In the genomic region with DNA sequence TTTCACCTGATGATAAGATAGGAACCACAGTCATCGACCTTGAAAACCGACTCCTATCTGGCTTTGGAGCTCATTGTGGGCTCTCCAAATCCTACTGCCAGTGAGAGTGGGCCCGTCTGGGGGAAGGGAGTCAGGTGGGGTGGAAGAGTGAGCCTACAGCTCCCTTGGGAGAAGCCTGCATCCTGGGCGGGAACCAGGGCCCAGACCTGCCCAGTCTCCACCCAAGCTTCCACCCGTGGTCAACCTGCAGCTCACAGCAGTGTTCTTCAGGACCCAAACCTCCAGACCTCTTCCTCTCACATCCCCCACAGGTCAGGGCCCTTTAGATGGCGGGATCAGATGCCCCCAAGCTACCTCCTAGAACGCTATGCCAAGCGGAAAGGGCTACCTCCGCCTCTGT, we compare ENCODE assay signal across 16 cellular contexts. TPM values are rescaled to one million over a fixed set of nuclear protein-coding genes. Genes with fewer than 3 reads are reported as not detected.
DNase-seq lines count a peak whose midpoint lies in the region; ATAC-seq and TF ChIP-seq lines count a peak whose summit lies in the region.
"Had no signal": no experiment of that assay in that cellular context is flagged by ENCODE, and none has a peak within 500 bp of the region (broad histone marks: within the 10 kb centered on the region; RNA-seq: fewer than 3 reads in every experiment).

No MANE protein-coding gene starts in this region.

- H3K9me3 ChIP-seq in HEK293 (ENCODE audit: control insufficient read depth, insufficient read depth, low read depth, low read length) (no peaks in the 10 kb centered on the region), endodermal cell (ENCODE audit: control insufficient read depth, low read length) (no peaks in the 10 kb centered on the region)
- H3K9me3 ChIP-seq: HAP-1 had no signal

- POLR2A ChIA-PET in HEK293 (lab: Yijun Ruan, JAX), result interaction anchor here (0.5 kb wide), 1 partner anchor 391 kb away, joined by 5 read pairs; no protein-coding TSS in a partner anchor

- WGBS in endodermal cell (ENCODE audit: insufficient coverage in 1 of 2, insufficient read length in 1 of 2), 2 experiments, result 92 to 96% methylated on average over 4 to 9 of the region's 9 CpGs

- H3K36me3 ChIP-seq in HEK293 (ENCODE audit: control insufficient read depth in 2 of 2, insufficient read depth in 1 of 2, low read length in 2 of 2), result peaks cover 0 to 24% of the 10 kb centered on the region in 2 experiments; a peak in 2 of 3 replicates
- H3K36me3 ChIP-seq in endodermal cell (ENCODE audit: control insufficient read depth, insufficient read depth, low read length), result peaks cover 18% of the 10 kb centered on the region
- H3K36me3 ChIP-seq: HAP-1 had no signal

- H3K9me3 Mint-ChIP-seq in activated naive CD4-positive, alpha-beta T cell treated with anti-CD3 and anti-CD28 coated beads, Interleukin-2, amount 50 U/mL, for 72 hours, result no peaks in the 10 kb centered on the region
- no peaks in the 10 kb centered on the region for H3K9me3 Mint-ChIP-seq in activated naive CD4-positive, alpha-beta T cell treated with anti-CD3 and anti-CD28 coated beads, Interleukin-2, amount 10 ng/mL, durations not matched to agents 7 days and 5 days
- no peaks in the 10 kb centered on the region for H3K9me3 Mint-ChIP-seq in endodermal cell
- H3K9me3 Mint-ChIP-seq: HFFc6 had no signal

- H3K9ac ChIP-seq in endodermal cell (ENCODE audit: extremely low read depth, low read length, poor library complexity, severe bottlenecking), result no peak overlapping the region

- no peaks in the 10 kb centered on the region for H3K27me3 Mint-ChIP-seq in activated naive CD4-positive, alpha-beta T cell treated with anti-CD3 and anti-CD28 coated beads, Interleukin-2, amount 10 ng/mL, durations not matched to agents 7 days and 5 days
- H3K27me3 Mint-ChIP-seq in endodermal cell (ENCODE audit: insufficient read depth), result no peaks in the 10 kb centered on the region
- H3K27me3 Mint-ChIP-seq: CD4-positive, alpha-beta memory T cell had no signal

- no peaks in the 10 kb centered on the region for H3K4me1 Mint-ChIP-seq in activated naive CD4-positive, alpha-beta T cell treated with anti-CD3 and anti-CD28 coated beads, Interleukin-2, amount 10 ng/mL, durations not matched to agents 7 days and 5 days
- peaks cover 7% of the 10 kb centered on the region for H3K4me1 Mint-ChIP-seq in endodermal cell

- CTCF ChIA-PET in activated naive CD4-positive, alpha-beta T cell treated with anti-CD3 and anti-CD28 coated beads, Interleukin-2, amount 10 ng/mL, durations not matched to agents 7 days and 5 days (lab: Charles Lee), result no interaction called here
- CTCF ChIA-PET in HEK293 (lab: Yijun Ruan, JAX), result interaction anchor here (1.1 kb wide), 1 partner anchor 413 kb away, joined by 3 read pairs; no protein-coding TSS in a partner anchor

- no peak overlapping the region for H3K27ac ChIP-seq in HEK293 (ENCODE audit: extremely low read depth, low read depth, low read length)
- H3K27ac ChIP-seq in endodermal cell (ENCODE audit: low read depth, low read length), result no peak overlapping the region
- H3K27ac ChIP-seq: C4-2B had no signal

- H3K4me1 ChIP-seq in HEK293 (ENCODE audit: control insufficient read depth, insufficient read depth, low read length) (no peaks in the 10 kb centered on the region), endodermal cell (ENCODE audit: control insufficient read depth, insufficient read depth, low read length) (no peaks in the 10 kb centered on the region)
- H3K4me1 ChIP-seq: HAP-1 had no signal

- TF ChIP-seq CTCF in HEK293 (tag by site-specific recombination; IDR thresholded peaks at IDR 0.05) (no peak), endodermal cell (conservative IDR thresholded peaks at IDR 0.05) (no peak)

- DNase-seq in activated naive CD4-positive, alpha-beta T cell treated with anti-CD3 and anti-CD28 coated beads, Interleukin-2, amount 50 U/mL, for 72 hours (ENCODE audit: low spot score in 2 of 2), result no peak
- DNase-seq in activated naive CD4-positive, alpha-beta T cell treated with anti-CD3 and anti-CD28 coated beads, Interleukin-2, amount 10 ng/mL, durations not matched to agents 7 days and 5 days, result no peak
- DNase-seq in endodermal cell (peak; percentile 31), OCI-M2 (lab: John Stamatoyannopoulos, UW; ENCODE audit: unreplicated experiment) (no peak)
- DNase-seq: ACHN; CD4-positive, alpha-beta memory T cell; DMS79; HFFc6 had no signal

- H3K4me3 ChIP-seq in HEK293 (ENCODE audit: low read depth, low read length) (no peak overlapping the region), endodermal cell (ENCODE audit: low read length) (no peak overlapping the region)
- H3K4me3 ChIP-seq: GM12878, HAP-1 had no signal

- H3K27me3 ChIP-seq in endodermal cell (ENCODE audit: control insufficient read depth, insufficient read depth, low read length, poor library complexity, severe bottlenecking), result no peaks in the 10 kb centered on the region

- H3K4me3 Mint-ChIP-seq in activated naive CD4-positive, alpha-beta T cell treated with anti-CD3 and anti-CD28 coated beads, Interleukin-2, amount 10 ng/mL, durations not matched to agents 7 days and 5 days, result no peak overlapping the region
- no peak overlapping the region for H3K4me3 Mint-ChIP-seq in endodermal cell
- H3K4me3 Mint-ChIP-seq: CD4-positive, alpha-beta memory T cell; HFFc6 had no signal

- no peaks in the 10 kb centered on the region for H3K36me3 Mint-ChIP-seq in activated naive CD4-positive, alpha-beta T cell treated with anti-CD3 and anti-CD28 coated beads, Interleukin-2, amount 50 U/mL, for 72 hours
- H3K36me3 Mint-ChIP-seq in activated naive CD4-positive, alpha-beta T cell treated with anti-CD3 and anti-CD28 coated beads, Interleukin-2, amount 10 ng/mL, durations not matched to agents 7 days and 5 days, result no peaks in the 10 kb centered on the region
- H3K36me3 Mint-ChIP-seq in endodermal cell (ENCODE audit: low read depth), result peaks cover 22% of the 10 kb centered on the region

- peak overlapping the region; percentile 21 to 50 for H3K27ac Mint-ChIP-seq in activated naive CD4-positive, alpha-beta T cell treated with anti-CD3 and anti-CD28 coated beads, Interleukin-2, amount 50 U/mL, for 72 hours
- no peak overlapping the region for H3K27ac Mint-ChIP-seq in activated naive CD4-positive, alpha-beta T cell treated with anti-CD3 and anti-CD28 coated beads, Interleukin-2, amount 10 ng/mL, durations not matched to agents 7 days and 5 days
- H3K27ac Mint-ChIP-seq in endodermal cell, result no peak overlapping the region
- H3K27ac Mint-ChIP-seq: HFFc6 had no signal

- no peak for ATAC-seq in activated naive CD4-positive, alpha-beta T cell treated with anti-CD3 and anti-CD28 coated beads, Interleukin-2, amount 50 U/mL, for 72 hours
- no peak for ATAC-seq in HG03139 (IDR thresholded peaks at IDR 0.05; ENCODE audit: unreplicated experiment)
- ATAC-seq in GM21737 (IDR thresholded peaks at IDR 0.05; ENCODE audit: unreplicated experiment), result no peak
- ATAC-seq: GM12878, HepG2 had no signal

TF ChIP-seq in HEK293, 187 proteins besides CTCF, POLR2A, EP300 and RAD21:
- TF ChIP-seq KLF1 (tag by site-specific recombination; IDR thresholded peaks at IDR 0.05) (peak; percentile 37; the same call in 1 of the 2 replicates), EGR2 (tag by site-specific recombination; IDR thresholded peaks at IDR 0.05; ENCODE audit: low read depth) (0 out of 2 replicates have a peak, but pooled peaks have one; percentile 26), ZNF561 (tag by site-specific recombination; IDR thresholded peaks at IDR 0.05; ENCODE audit: borderline replicate concordance) (no peak)

RNA-seq across cellular contexts. Expression of a gene that starts 40.2 kb away (rescaled TPM):
- 1 to 10 TPM; 5.1 to 6.3 TPM for total RNA-seq in activated naive CD4-positive, alpha-beta T cell treated with anti-CD3 and anti-CD28 coated beads, Interleukin-2, amount 50 U/mL, for 72 hours
- 10 to 100 TPM; 24.4 to 30.4 TPM for total RNA-seq in endodermal cell
- 27.2 TPM for polyA plus RNA-seq in endodermal cell (2013, experiment 1 of 2)
- polyA plus RNA-seq in endodermal cell (2013, experiment 2 of 2), result 26.2 TPM

RNA-seq across cellular contexts. Expression of a gene that starts 57.1 kb away (rescaled TPM):
- total RNA-seq in activated naive CD4-positive, alpha-beta T cell treated with anti-CD3 and anti-CD28 coated beads, Interleukin-2, amount 50 U/mL, for 72 hours, result not detected
- total RNA-seq in endodermal cell, result 1 to 10 TPM in 1 of 2 donors, under 1 TPM in 1; 0.35 to 1.7 TPM
- 0.14 TPM for polyA plus RNA-seq in endodermal cell (2013, experiment 1 of 2)
- 0.17 TPM for polyA plus RNA-seq in endodermal cell (2013, experiment 2 of 2)
- total RNA-seq: CD4-positive, alpha-beta memory T cell; G401; GM12878; HFFc6 had no signal
- polyA plus RNA-seq: CD4-positive, alpha-beta memory T cell; GM12878 had no signal

Comparison
In these comparisons a context has a peak if more than half of its experiments do, and no peak if none do; other contexts are left out.
1. H3K27ac Mint-ChIP-seq: peak in activated naive CD4-positive, alpha-beta T cell treated with anti-CD3 and anti-CD28 coated beads, Interleukin-2, amount 50 U/mL, for 72 hours (2 of 2); none in activated naive CD4-positive, alpha-beta T cell treated with anti-CD3 and anti-CD28 coated beads, Interleukin-2, amount 10 ng/mL, durations not matched to agents 7 days and 5 days (single experiment) and endodermal cell (single experiment).